In the genomic region with DNA sequence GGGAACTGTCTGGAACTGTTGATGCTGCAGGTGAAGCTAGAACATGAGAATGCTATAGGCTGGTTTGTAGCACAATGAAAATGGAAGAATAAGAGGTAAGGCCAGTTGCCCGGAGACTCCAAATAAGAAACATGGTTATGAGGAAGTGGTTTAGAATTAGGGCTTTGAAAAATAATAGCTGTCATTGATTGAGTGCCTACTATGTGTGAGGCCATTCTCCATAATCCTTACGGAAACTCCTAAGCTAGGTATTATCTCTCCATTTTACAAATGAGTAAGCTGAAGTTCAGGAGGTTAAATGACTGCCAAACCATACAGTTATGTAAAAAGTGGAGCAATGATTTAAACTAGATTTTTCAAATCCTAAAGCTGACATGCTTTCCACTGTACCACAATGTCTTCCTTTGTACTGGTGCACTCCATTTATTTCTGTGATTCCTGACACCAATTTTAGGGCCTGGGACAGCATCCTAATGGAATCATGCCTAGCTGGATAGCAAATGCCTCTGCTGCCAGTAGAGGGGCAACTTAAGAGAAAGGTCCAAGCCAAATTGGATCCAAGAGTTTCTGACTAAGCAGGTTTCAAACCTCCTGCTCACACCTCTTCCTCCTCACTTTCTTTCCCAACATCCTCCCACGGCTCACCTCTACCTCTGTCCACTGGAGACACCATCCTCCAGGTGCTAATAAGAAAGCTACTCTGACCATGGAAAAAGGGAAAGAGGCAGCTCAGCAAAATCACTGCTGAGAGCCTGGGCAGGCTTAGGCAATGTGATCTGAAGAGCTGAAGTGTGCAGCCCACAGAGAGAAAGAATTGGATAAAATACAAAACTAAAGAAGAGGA, we compare ENCODE assay signal across 10 cellular contexts. TPM values are rescaled to one million over a fixed set of nuclear protein-coding genes. Genes with fewer than 3 reads are reported as not detected.
DNase-seq lines count a peak whose midpoint lies in the region; ATAC-seq, FAIRE-seq and TF ChIP-seq lines count a peak whose summit lies in the region.
"Had no signal": no experiment of that assay in that cellular context is flagged by ENCODE, and none has a peak within 500 bp of the region (broad histone marks: within the 10 kb centered on the region; RNA-seq: fewer than 3 reads in every experiment).

No MANE protein-coding gene starts in this region.

- DNase-seq in A549 (ENCODE audit: low read depth in 1 of 2, low spot score in 1 of 2) (peak; percentile 27 to 40), MCF 10A (ENCODE audit: unreplicated experiment) (peak; percentile 30), GM10248 (ENCODE audit: extremely low spot score) (no peak), activated gamma-delta T cell (lab: John Stamatoyannopoulos, UW) (no peak), CD1c-positive myeloid dendritic cell (ENCODE audit: extremely low spot score) (no peak)
- no peak for DNase-seq in stimulated activated naive CD4-positive, alpha-beta T cell (lab: John Stamatoyannopoulos, UW)
- DNase-seq: left ventricle myocardium inferior had no signal

- TF ChIP-seq CTCF in A549 (IDR thresholded peaks at IDR 0.05) (no peak), MCF 10A (IDR thresholded peaks at IDR 0.05; ENCODE audit: unreplicated experiment) (no peak), GM10248 (IDR thresholded peaks at IDR 0.05; ENCODE audit: control extremely low read depth, extremely low read depth, low read depth, missing control alignments) (no peak)

- ATAC-seq in A549, result peak; percentile 76 to 78
- ATAC-seq in GM19372 (IDR thresholded peaks at IDR 0.05; ENCODE audit: low read depth, unreplicated experiment), result peak; percentile 34
- ATAC-seq in HG03342 (IDR thresholded peaks at IDR 0.05; ENCODE audit: unreplicated experiment), result peak; percentile 29

- H3K36me3 Mint-ChIP-seq in MCF 10A (ENCODE audit: insufficient read depth, unreplicated experiment), result no peaks in the 10 kb centered on the region

- H3K27me3 Mint-ChIP-seq in MCF 10A (ENCODE audit: insufficient read depth, unreplicated experiment), result no peaks in the 10 kb centered on the region

- no TSS peak for BruUV-seq in MCF 10A (replicated peaks; lab: Mats Ljungman, UMichigan)

- H3K4me3 Mint-ChIP-seq in MCF 10A (ENCODE audit: unreplicated experiment), result peak overlapping the region; percentile 55

- no peak for FAIRE-seq in A549 (lab: Jason Lieb, UNC)
- FAIRE-seq: TTC549 had no signal

- POLR2A ChIA-PET in A549 (lab: Yijun Ruan, JAX) (interaction anchor here (0.8 to 2.6 kb wide), 3 partner anchors 45 to 58 kb away, joined by 3 to 14 read pairs (median 4); partner anchors contain the start of gene PICALM), MCF 10A (lab: Yijun Ruan, JAX) (interaction anchor here (0.6 to 3.8 kb wide), 8 partner anchors 9 to 234 kb away, joined by 3 to 34 read pairs (median 5); partner anchors contain the start of gene PICALM), GM10248 (lab: Yijun Ruan, JAX) (no interaction called here)

- TF ChIP-seq POLR2A in A549 (IDR thresholded peaks at IDR 0.05; ENCODE audit: low read length), result no peak

- intact Hi-C loops in MCF 10A (cut with micrococcal nuclease), result no loop called here

- H3K9me3 ChIP-seq in A549, result no peaks in the 10 kb centered on the region
- H3K9me3 ChIP-seq: left ventricle myocardium inferior had no signal

- WGBS in A549 (ENCODE audit: missing lambda C conversion rate), result 53% methylated on average over 3 of the region's 3 CpGs

- peak overlapping the region; percentile 58 to 85 for H3K27ac ChIP-seq in A549
- H3K27ac ChIP-seq: left ventricle myocardium inferior had no signal

- H3K27ac Mint-ChIP-seq in MCF 10A (ENCODE audit: low read depth, unreplicated experiment), result peak overlapping the region; percentile 90

- H3K9me3 Mint-ChIP-seq in MCF 10A (ENCODE audit: unreplicated experiment), result no peaks in the 10 kb centered on the region

- H3K4me3 ChIP-seq in A549, result 0 out of 3 replicates have a peak overlapping the region, but pooled peaks have one; percentile 2
- H3K4me3 ChIP-seq: left ventricle myocardium inferior had no signal

- TF ChIP-seq EP300 in A549 (IDR thresholded peaks at IDR 0.05), result no peak

- peaks cover 18% of the 10 kb centered on the region for H3K4me1 Mint-ChIP-seq in MCF 10A (ENCODE audit: insufficient read depth, unreplicated experiment)

- CTCF ChIA-PET in A549 (lab: Yijun Ruan, JAX), result interaction anchor here (1.2 to 2.6 kb wide), 7 partner anchors 14 to 102 kb away, joined by 3 to 12 read pairs (median 4); no protein-coding TSS in a partner anchor
- CTCF ChIA-PET in MCF 10A (lab: Yijun Ruan, JAX), result interaction anchor here (0.5 to 3.3 kb wide), 19 partner anchors 8 to 422 kb away, joined by 3 to 12 read pairs (median 4); no protein-coding TSS in a partner anchor
- CTCF ChIA-PET in GM10248 (lab: Yijun Ruan, JAX), result interaction anchor here (0.6 to 2.8 kb wide), 8 partner anchors 8 to 78 kb away, joined by 3 to 11 read pairs (median 4); partner anchors contain the start of gene PICALM

- H3K4me2 ChIP-seq in A549, result peak overlapping the region; percentile 70

- H3K4me1 ChIP-seq in A549, result peaks cover 31% of the 10 kb centered on the region

- TF ChIP-seq RAD21 in A549 (conservative IDR thresholded peaks at IDR 0.05 in 1 of 2, IDR thresholded peaks at IDR 0.05 in 1 of 2), result no peak; a peak in 1 of 5 replicates

TF ChIP-seq in A549, 52 proteins besides CTCF, POLR2A, EP300 and RAD21:
- peak; percentile 62 for TF ChIP-seq MAFK (IDR thresholded peaks at IDR 0.05; ENCODE audit: partially characterized antibody)
- TF ChIP-seq, protein P1, sequence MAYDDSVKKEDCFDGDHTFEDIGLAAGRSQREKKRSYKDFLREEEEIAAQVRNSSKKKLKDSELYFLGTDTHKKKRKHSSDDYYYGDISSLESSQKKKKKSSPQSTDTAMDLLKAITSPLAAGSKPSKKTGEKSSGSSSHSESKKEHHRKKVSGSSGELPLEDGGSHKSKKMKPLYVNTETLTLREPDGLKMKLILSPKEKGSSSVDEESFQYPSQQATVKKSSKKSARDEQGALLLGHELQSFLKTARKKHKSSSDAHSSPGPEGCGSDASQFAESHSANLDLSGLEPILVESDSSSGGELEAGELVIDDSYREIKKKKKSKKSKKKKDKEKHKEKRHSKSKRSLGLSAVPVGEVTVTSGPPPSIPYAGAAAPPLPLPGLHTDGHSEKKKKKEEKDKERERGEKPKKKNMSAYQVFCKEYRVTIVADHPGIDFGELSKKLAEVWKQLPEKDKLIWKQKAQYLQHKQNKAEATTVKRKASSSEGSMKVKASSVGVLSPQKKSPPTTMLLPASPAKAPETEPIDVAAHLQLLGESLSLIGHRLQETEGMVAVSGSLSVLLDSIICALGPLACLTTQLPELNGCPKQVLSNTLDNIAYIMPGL (CRISPR knock-in tag; IDR thresholded peaks at IDR 0.05; ENCODE audit: borderline replicate concordance), result no peak

RNA-seq across cellular contexts. Expression of gene PICALM, which starts 46.9 kb away (rescaled TPM):
- polyA plus RNA-seq in A549 (2011; rRNA removed) (195 and 212 TPM in 2 replicates), A549 (2017; fragmentation: RNase III; extraction: RNeasy Plus Mini Kit Qiagen cat#74134 plus additional on column Dnase treatment) (113 to 118 TPM (median 114 TPM) in 3 replicates)
- polyA plus RNA-seq in A549 (2012; cell fraction: cytosol; rRNA removed), result 47.7 and 59.2 TPM in 2 replicates
- 36.6 and 46.8 TPM in 2 replicates for polyA plus RNA-seq in A549 (2012; cell fraction: nucleus; rRNA removed)
- polyA minus RNA-seq in A549 (2011; rRNA and poly(A)+ RNA removed), result 234 and 248 TPM in 2 replicates
- 137 and 141 TPM in 2 replicates for total RNA-seq in MCF 10A (2022)

Comparison
In these comparisons a context has a peak if more than half of its experiments do, and no peak if none do; other contexts are left out.
1. DNase-seq: peak in A549 (2 of 2) and MCF 10A (single experiment); none in GM10248 (single experiment), stimulated activated naive CD4-positive, alpha-beta T cell (0 of 6), activated gamma-delta T cell (single experiment) and CD1c-positive myeloid dendritic cell (single experiment).
2. Peak in every context shown above with its lines, with median percentiles within 50 percentile points of each other: ATAC-seq.